ENCODE assay signal across 2 cellular contexts in the genomic region with DNA sequence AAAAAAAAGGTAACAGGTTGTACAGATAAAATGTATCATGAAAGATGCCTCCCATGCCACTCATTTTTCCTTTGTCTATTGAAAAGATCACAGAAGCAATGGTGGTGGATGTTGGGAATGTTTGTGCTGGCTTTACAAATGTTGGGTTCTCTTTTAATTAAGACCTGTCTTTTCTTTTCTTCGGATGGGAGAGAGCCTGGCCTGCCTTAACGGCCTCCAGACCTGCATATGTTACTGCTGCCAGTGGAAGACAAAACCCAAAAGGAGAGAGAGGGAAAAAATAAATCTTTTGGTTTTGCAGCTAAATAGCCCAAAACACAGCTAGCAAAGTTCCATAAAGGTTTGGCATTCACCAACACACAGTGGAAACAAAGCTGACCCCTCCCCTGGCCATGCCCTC.
TF ChIP-seq lines count a peak whose summit lies in the region.

No MANE protein-coding gene starts in this region.

TF ChIP-seq in GM23338, 12 proteins besides CTCF, POLR2A, EP300 and RAD21 (continues in another document):
- TF ChIP-seq CREB1 (CRISPR knock-in tag; IDR thresholded peaks at IDR 0.05; ENCODE audit: low read depth) (no peak), ZNF331 (CRISPR knock-in tag; IDR thresholded peaks at IDR 0.05; ENCODE audit: low read depth) (no peak), EZH2phosphoT487 (IDR thresholded peaks at IDR 0.05; ENCODE audit: unreplicated experiment) (no peak), ZNF114 (CRISPR knock-in tag; IDR thresholded peaks at IDR 0.05) (no peak), STAT1 (IDR thresholded peaks at IDR 0.05; ENCODE audit: unreplicated experiment) (no peak), EZH2 (IDR thresholded peaks at IDR 0.05; ENCODE audit: low read depth, unreplicated experiment) (no peak), POLR2AphosphoS5 (IDR thresholded peaks at IDR 0.05; ENCODE audit: low read depth) (no peak), JUNB (IDR thresholded peaks at IDR 0.05; ENCODE audit: unreplicated experiment) (no peak), NANOG (IDR thresholded peaks at IDR 0.05; ENCODE audit: borderline replicate concordance) (no peak)
- TF ChIP-seq, protein P1, sequence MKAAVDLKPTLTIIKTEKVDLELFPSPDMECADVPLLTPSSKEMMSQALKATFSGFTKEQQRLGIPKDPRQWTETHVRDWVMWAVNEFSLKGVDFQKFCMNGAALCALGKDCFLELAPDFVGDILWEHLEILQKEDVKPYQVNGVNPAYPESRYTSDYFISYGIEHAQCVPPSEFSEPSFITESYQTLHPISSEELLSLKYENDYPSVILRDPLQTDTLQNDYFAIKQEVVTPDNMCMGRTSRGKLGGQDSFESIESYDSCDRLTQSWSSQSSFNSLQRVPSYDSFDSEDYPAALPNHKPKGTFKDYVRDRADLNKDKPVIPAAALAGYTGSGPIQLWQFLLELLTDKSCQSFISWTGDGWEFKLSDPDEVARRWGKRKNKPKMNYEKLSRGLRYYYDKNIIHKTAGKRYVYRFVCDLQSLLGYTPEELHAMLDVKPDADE (IDR thresholded peaks at IDR 0.05) = no peak
- TF ChIP-seq, protein P2, sequence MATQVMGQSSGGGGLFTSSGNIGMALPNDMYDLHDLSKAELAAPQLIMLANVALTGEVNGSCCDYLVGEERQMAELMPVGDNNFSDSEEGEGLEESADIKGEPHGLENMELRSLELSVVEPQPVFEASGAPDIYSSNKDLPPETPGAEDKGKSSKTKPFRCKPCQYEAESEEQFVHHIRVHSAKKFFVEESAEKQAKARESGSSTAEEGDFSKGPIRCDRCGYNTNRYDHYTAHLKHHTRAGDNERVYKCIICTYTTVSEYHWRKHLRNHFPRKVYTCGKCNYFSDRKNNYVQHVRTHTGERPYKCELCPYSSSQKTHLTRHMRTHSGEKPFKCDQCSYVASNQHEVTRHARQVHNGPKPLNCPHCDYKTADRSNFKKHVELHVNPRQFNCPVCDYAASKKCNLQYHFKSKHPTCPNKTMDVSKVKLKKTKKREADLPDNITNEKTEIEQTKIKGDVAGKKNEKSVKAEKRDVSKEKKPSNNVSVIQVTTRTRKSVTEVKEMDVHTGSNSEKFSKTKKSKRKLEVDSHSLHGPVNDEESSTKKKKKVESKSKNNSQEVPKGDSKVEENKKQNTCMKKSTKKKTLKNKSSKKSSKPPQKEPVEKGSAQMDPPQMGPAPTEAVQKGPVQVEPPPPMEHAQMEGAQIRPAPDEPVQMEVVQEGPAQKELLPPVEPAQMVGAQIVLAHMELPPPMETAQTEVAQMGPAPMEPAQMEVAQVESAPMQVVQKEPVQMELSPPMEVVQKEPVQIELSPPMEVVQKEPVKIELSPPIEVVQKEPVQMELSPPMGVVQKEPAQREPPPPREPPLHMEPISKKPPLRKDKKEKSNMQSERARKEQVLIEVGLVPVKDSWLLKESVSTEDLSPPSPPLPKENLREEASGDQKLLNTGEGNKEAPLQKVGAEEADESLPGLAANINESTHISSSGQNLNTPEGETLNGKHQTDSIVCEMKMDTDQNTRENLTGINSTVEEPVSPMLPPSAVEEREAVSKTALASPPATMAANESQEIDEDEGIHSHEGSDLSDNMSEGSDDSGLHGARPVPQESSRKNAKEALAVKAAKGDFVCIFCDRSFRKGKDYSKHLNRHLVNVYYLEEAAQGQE (IDR thresholded peaks at IDR 0.05; ENCODE audit: unreplicated experiment) = no peak

TF ChIP-seq in H1, 55 proteins besides CTCF, POLR2A, EP300 and RAD21:
- TF ChIP-seq, protein P3, sequence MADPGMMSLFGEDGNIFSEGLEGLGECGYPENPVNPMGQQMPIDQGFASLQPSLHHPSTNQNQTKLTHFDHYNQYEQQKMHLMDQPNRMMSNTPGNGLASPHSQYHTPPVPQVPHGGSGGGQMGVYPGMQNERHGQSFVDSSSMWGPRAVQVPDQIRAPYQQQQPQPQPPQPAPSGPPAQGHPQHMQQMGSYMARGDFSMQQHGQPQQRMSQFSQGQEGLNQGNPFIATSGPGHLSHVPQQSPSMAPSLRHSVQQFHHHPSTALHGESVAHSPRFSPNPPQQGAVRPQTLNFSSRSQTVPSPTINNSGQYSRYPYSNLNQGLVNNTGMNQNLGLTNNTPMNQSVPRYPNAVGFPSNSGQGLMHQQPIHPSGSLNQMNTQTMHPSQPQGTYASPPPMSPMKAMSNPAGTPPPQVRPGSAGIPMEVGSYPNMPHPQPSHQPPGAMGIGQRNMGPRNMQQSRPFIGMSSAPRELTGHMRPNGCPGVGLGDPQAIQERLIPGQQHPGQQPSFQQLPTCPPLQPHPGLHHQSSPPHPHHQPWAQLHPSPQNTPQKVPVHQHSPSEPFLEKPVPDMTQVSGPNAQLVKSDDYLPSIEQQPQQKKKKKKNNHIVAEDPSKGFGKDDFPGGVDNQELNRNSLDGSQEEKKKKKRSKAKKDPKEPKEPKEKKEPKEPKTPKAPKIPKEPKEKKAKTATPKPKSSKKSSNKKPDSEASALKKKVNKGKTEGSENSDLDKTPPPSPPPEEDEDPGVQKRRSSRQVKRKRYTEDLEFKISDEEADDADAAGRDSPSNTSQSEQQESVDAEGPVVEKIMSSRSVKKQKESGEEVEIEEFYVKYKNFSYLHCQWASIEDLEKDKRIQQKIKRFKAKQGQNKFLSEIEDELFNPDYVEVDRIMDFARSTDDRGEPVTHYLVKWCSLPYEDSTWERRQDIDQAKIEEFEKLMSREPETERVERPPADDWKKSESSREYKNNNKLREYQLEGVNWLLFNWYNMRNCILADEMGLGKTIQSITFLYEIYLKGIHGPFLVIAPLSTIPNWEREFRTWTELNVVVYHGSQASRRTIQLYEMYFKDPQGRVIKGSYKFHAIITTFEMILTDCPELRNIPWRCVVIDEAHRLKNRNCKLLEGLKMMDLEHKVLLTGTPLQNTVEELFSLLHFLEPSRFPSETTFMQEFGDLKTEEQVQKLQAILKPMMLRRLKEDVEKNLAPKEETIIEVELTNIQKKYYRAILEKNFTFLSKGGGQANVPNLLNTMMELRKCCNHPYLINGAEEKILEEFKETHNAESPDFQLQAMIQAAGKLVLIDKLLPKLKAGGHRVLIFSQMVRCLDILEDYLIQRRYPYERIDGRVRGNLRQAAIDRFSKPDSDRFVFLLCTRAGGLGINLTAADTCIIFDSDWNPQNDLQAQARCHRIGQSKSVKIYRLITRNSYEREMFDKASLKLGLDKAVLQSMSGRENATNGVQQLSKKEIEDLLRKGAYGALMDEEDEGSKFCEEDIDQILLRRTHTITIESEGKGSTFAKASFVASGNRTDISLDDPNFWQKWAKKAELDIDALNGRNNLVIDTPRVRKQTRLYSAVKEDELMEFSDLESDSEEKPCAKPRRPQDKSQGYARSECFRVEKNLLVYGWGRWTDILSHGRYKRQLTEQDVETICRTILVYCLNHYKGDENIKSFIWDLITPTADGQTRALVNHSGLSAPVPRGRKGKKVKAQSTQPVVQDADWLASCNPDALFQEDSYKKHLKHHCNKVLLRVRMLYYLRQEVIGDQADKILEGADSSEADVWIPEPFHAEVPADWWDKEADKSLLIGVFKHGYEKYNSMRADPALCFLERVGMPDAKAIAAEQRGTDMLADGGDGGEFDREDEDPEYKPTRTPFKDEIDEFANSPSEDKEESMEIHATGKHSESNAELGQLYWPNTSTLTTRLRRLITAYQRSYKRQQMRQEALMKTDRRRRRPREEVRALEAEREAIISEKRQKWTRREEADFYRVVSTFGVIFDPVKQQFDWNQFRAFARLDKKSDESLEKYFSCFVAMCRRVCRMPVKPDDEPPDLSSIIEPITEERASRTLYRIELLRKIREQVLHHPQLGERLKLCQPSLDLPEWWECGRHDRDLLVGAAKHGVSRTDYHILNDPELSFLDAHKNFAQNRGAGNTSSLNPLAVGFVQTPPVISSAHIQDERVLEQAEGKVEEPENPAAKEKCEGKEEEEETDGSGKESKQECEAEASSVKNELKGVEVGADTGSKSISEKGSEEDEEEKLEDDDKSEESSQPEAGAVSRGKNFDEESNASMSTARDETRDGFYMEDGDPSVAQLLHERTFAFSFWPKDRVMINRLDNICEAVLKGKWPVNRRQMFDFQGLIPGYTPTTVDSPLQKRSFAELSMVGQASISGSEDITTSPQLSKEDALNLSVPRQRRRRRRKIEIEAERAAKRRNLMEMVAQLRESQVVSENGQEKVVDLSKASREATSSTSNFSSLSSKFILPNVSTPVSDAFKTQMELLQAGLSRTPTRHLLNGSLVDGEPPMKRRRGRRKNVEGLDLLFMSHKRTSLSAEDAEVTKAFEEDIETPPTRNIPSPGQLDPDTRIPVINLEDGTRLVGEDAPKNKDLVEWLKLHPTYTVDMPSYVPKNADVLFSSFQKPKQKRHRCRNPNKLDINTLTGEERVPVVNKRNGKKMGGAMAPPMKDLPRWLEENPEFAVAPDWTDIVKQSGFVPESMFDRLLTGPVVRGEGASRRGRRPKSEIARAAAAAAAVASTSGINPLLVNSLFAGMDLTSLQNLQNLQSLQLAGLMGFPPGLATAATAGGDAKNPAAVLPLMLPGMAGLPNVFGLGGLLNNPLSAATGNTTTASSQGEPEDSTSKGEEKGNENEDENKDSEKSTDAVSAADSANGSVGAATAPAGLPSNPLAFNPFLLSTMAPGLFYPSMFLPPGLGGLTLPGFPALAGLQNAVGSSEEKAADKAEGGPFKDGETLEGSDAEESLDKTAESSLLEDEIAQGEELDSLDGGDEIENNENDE (IDR thresholded peaks at IDR 0.05; ENCODE audit: insufficient replicate concordance, low read length) = no peak
- TF ChIP-seq SP1 (IDR thresholded peaks at IDR 0.05; ENCODE audit: low read depth, low read length) (no peak), CTBP2 (IDR thresholded peaks at IDR 0.05; ENCODE audit: borderline replicate concordance, insufficient read depth, insufficient read length, low read length) (no peak), CHD2 (IDR thresholded peaks at IDR 0.05; ENCODE audit: low read length) (no peak), BCL11A (IDR thresholded peaks at IDR 0.05; ENCODE audit: low read depth in 2 of 2, low read length in 2 of 2) (no peak), PHF8 (conservative IDR thresholded peaks at IDR 0.05; ENCODE audit: low read depth, low read length) (no peak), SUZ12 (IDR thresholded peaks at IDR 0.05; ENCODE audit: low read length) (no peak), TAF7 (optimal IDR thresholded peaks at IDR 0.05; ENCODE audit: borderline replicate concordance, low read depth, low read length) (no peak), BRCA1 (IDR thresholded peaks at IDR 0.05; ENCODE audit: low read depth, low read length) (no peak), POU5F1 (IDR thresholded peaks at IDR 0.05; ENCODE audit: low read depth, low read length) (no peak), RBBP5 (IDR thresholded peaks at IDR 0.05; ENCODE audit: borderline replicate concordance, low read depth, low read length) (no peak), KDM5A (IDR thresholded peaks at IDR 0.05; ENCODE audit: low read length) (no peak), MAFK (IDR thresholded peaks at IDR 0.05; ENCODE audit: low read depth, low read length) (no peak), KDM1A (IDR thresholded peaks at IDR 0.05; ENCODE audit: borderline replicate concordance, low read length) (no peak), CBX8 (IDR thresholded peaks at IDR 0.05; ENCODE audit: borderline replicate concordance, low read depth, low read length) (no peak), HDAC2 (IDR thresholded peaks at IDR 0.05; ENCODE audit: borderline replicate concordance in 1 of 2, low read depth in 2 of 2, low read length in 2 of 2) (no peak), NRF1 (IDR thresholded peaks at IDR 0.05; ENCODE audit: low read depth, low read length) (no peak), SP4 (IDR thresholded peaks at IDR 0.05; ENCODE audit: low read length) (no peak), SP2 (IDR thresholded peaks at IDR 0.05; ENCODE audit: low read length) (no peak)
- TF ChIP-seq, protein P4, sequence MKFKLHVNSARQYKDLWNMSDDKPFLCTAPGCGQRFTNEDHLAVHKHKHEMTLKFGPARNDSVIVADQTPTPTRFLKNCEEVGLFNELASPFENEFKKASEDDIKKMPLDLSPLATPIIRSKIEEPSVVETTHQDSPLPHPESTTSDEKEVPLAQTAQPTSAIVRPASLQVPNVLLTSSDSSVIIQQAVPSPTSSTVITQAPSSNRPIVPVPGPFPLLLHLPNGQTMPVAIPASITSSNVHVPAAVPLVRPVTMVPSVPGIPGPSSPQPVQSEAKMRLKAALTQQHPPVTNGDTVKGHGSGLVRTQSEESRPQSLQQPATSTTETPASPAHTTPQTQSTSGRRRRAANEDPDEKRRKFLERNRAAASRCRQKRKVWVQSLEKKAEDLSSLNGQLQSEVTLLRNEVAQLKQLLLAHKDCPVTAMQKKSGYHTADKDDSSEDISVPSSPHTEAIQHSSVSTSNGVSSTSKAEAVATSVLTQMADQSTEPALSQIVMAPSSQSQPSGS (IDR thresholded peaks at IDR 0.05; ENCODE audit: low read length) = no peak
TF ChIP-seq in H1: peak in this region for 0.
